Comparison of ENCODE assay signal across 20 cellular contexts in the genomic region with DNA sequence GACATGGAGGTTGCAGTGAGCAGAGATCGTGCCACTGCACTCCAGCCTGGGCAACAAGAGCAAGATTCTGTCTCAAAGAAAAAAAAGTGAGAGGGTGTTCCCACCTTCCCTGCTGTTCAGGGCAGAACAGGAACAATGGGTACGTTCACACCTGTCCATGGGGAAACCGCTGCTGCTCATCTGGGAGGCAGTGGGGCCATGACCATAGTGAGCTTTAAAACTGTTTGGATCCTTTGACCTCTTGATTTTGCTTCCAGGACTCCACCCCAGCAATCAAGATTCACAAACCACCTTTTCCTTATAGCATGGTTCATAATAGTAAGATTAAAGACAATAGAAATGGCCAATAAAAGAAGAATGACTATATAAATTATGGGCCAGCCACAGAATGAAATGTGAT.
DNase-seq lines count a peak whose midpoint lies in the region; ATAC-seq and TF ChIP-seq lines count a peak whose summit lies in the region.
"Had no signal": no experiment of that assay in that cellular context is flagged by ENCODE, and none has a peak within 500 bp of the region (broad histone marks: within the 10 kb centered on the region; RNA-seq: fewer than 3 reads in every experiment).

No MANE protein-coding gene starts in this region.

- H3K4me1 ChIP-seq in CD4-positive, CD25-positive, alpha-beta regulatory T cell (ENCODE audit: control insufficient read depth, insufficient read depth, low read length, poor library complexity, severe bottlenecking), result peaks cover 41% of the 10 kb centered on the region
- H3K4me1 ChIP-seq in CD8-positive, alpha-beta T cell (ENCODE audit: insufficient read depth, low read length), result peaks cover 42% of the 10 kb centered on the region

- H3K27me3 Mint-ChIP-seq in CD4-positive, CD25-positive, alpha-beta regulatory T cell, result no peaks in the 10 kb centered on the region
- no peaks in the 10 kb centered on the region for H3K27me3 Mint-ChIP-seq in CD8-positive, alpha-beta T cell (ENCODE audit: low read depth)
- H3K27me3 Mint-ChIP-seq in activated T-helper 1 cell treated with anti-CD3 and anti-CD28 coated beads, Interleukin-12 subunit alpha, Interleukin-12 subunit beta, Interleukin-2, Interleukin-4 antibody, amounts not matched to agents 30 ng/mL and 10 ng/mL and 1 ng/mL, durations not matched to agents 14 hours and 24 hours and 36 hours (ENCODE audit: insufficient read depth), result no peaks in the 10 kb centered on the region
- H3K27me3 Mint-ChIP-seq in naive thymus-derived CD8-positive, alpha-beta T cell, result no peaks in the 10 kb centered on the region

- peaks cover 12 to 61% (median 45%) of the 10 kb centered on the region in 4 donors for H3K4me1 Mint-ChIP-seq in CD4-positive, CD25-positive, alpha-beta regulatory T cell
- peaks cover 60% of the 10 kb centered on the region for H3K4me1 Mint-ChIP-seq in CD8-positive, alpha-beta T cell (ENCODE audit: low read depth)
- H3K4me1 Mint-ChIP-seq in activated T-helper 1 cell treated with anti-CD3 and anti-CD28 coated beads, Interleukin-12 subunit alpha, Interleukin-12 subunit beta, Interleukin-2, Interleukin-4 antibody, amounts not matched to agents 30 ng/mL and 10 ng/mL and 1 ng/mL, durations not matched to agents 14 hours and 24 hours and 36 hours (ENCODE audit: low read depth), result peaks cover 86% of the 10 kb centered on the region
- H3K4me1 Mint-ChIP-seq in naive thymus-derived CD8-positive, alpha-beta T cell, result peaks cover 29 to 62% (median 51%) of the 10 kb centered on the region in 4 donors

- TF ChIP-seq POLR2A in lower leg skin (IDR thresholded peaks at IDR 0.05), result no peak

- ATAC-seq in CD4-positive, CD25-positive, alpha-beta regulatory T cell (ENCODE audit: low read depth in 2 of 2), result no peak
- no peak for ATAC-seq in CD8-positive, alpha-beta T cell
- no peak for ATAC-seq in naive thymus-derived CD8-positive, alpha-beta T cell
- ATAC-seq: GM12878 had no signal

- intact Hi-C loops in CD8-positive, alpha-beta T cell (cut with DNase I, micrococcal nuclease), result loop anchor here in 1 of 2 experiments (5.0 kb wide), 3 partner anchors 50 to 150 kb away; no protein-coding TSS in a partner anchor
- intact Hi-C loops in activated T-helper 1 cell treated with anti-CD3 and anti-CD28 coated beads, Interleukin-12 subunit alpha, Interleukin-12 subunit beta, Interleukin-2, Interleukin-4 antibody, amounts not matched to agents 30 ng/mL and 10 ng/mL and 1 ng/mL, durations not matched to agents 14 hours and 24 hours and 36 hours (cut with micrococcal nuclease), result loop anchor here (5.0 kb wide), 1 partner anchor 310 kb away; no protein-coding TSS in a partner anchor
- intact Hi-C loops in lower leg skin (cut with DNase I; ENCODE audit: low total_unique reads), result loop anchor here (5.0 kb wide), 1 partner anchor 215 kb away; no protein-coding TSS in a partner anchor

- H3K4me3 ChIP-seq in CD4-positive, CD25-positive, alpha-beta regulatory T cell (ENCODE audit: low read depth, low read length), result no peak overlapping the region
- H3K4me3 ChIP-seq in CD8-positive, alpha-beta T cell (ENCODE audit: low read depth, low read length), result no peak overlapping the region
- no peak overlapping the region for H3K4me3 ChIP-seq in lower leg skin (ENCODE audit: low read depth, poor library complexity, severe bottlenecking)
- H3K4me3 ChIP-seq: BLaER1 treated with 17β-estradiol and CSF1 and Interleukin-3, amounts not matched to agents 10 nM and 100 nM; GM12878; GM23248; Peyer's patch; SJSA1 had no signal

- H3K27me3 ChIP-seq in CD4-positive, CD25-positive, alpha-beta regulatory T cell (ENCODE audit: control insufficient read depth, insufficient read depth, low read length), result no peaks in the 10 kb centered on the region
- H3K27me3 ChIP-seq in CD8-positive, alpha-beta T cell (ENCODE audit: insufficient read depth, low read length), result no peaks in the 10 kb centered on the region
- H3K27me3 ChIP-seq: BLaER1 treated with 17β-estradiol and CSF1 and Interleukin-3, amounts not matched to agents 10 nM and 100 nM; Peyer's patch; SJSA1 had no signal

- H3K9me3 ChIP-seq in CD4-positive, CD25-positive, alpha-beta regulatory T cell (ENCODE audit: control insufficient read depth in 2 of 2, low read length in 2 of 2), result no peaks in the 10 kb centered on the region
- H3K9me3 ChIP-seq in CD8-positive, alpha-beta T cell (ENCODE audit: low read length), result no peaks in the 10 kb centered on the region
- H3K9me3 ChIP-seq: Peyer's patch, SJSA1 had no signal

- no peak for TF ChIP-seq CTCF in CD8-positive, alpha-beta T cell (IDR thresholded peaks at IDR 0.05)
- no peak for TF ChIP-seq CTCF in lower leg skin (IDR thresholded peaks at IDR 0.05)

- H3K27ac Mint-ChIP-seq in CD4-positive, CD25-positive, alpha-beta regulatory T cell, result peak overlapping the region; percentile 88 to 100 (median 99)
- peak overlapping the region; percentile 24 for H3K27ac Mint-ChIP-seq in CD8-positive, alpha-beta T cell
- H3K27ac Mint-ChIP-seq in activated T-helper 1 cell treated with anti-CD3 and anti-CD28 coated beads, Interleukin-12 subunit alpha, Interleukin-12 subunit beta, Interleukin-2, Interleukin-4 antibody, amounts not matched to agents 30 ng/mL and 10 ng/mL and 1 ng/mL, durations not matched to agents 14 hours and 24 hours and 36 hours, result peak overlapping the region; percentile 9
- H3K27ac Mint-ChIP-seq in naive thymus-derived CD8-positive, alpha-beta T cell, result peak overlapping the region in 7 of 10 donors; percentile 56 to 99 (median 96)

- no peak for DNase-seq in CD4-positive, CD25-positive, alpha-beta regulatory T cell
- no peak for DNase-seq in CD8-positive, alpha-beta T cell
- no peak for DNase-seq in activated T-helper 1 cell treated with anti-CD3 and anti-CD28 coated beads, Interleukin-12 subunit alpha, Interleukin-12 subunit beta, Interleukin-2, Interleukin-4 antibody, amounts not matched to agents 30 ng/mL and 10 ng/mL and 1 ng/mL, durations not matched to agents 14 hours and 24 hours and 36 hours (ENCODE audit: low spot score)
- no peak for DNase-seq in naive thymus-derived CD8-positive, alpha-beta T cell
- DNase-seq in kidney glomerular epithelial cell (lab: John Stamatoyannopoulos, UW), result no peak
- DNase-seq in lower leg skin (ENCODE audit: low spot score in 2 of 2), result no peak
- no peak for DNase-seq in NCI-H446 treated with DMSO at 0.1 percent for 48 hours (lab: John Stamatoyannopoulos, UW)
- DNase-seq: COR-L47, GF-D8, GM23248, HCEC 1CT, NCI-H1417 treated with DMSO at 0.1 percent for 48 hours, NCI-H187 treated with DMSO at 0.1 percent for 48 hours, NCI-H524 treated with DMSO at 0.1 percent for 48 hours, Peyer's patch had no signal

- WGBS in lower leg skin, 2 donors, result 95 to 100% methylated on average over 3 of the region's 3 CpGs

- POLR2A ChIA-PET in CD8-positive, alpha-beta T cell (lab: Charles Lee), result interaction anchor here (0.8 to 1.1 kb wide), 2 partner anchors 38 to 139 kb away, joined by 3 to 4 read pairs; no protein-coding TSS in a partner anchor
- POLR2A ChIA-PET in naive thymus-derived CD8-positive, alpha-beta T cell (lab: Charles Lee), result interaction anchor here (0.7 to 8.6 kb wide), 3 partner anchors 86 to 209 kb away, joined by 5 to 144 read pairs (median 9); partner anchors contain the start of gene ARL4C

- no peak overlapping the region for H3K27ac ChIP-seq in CD4-positive, CD25-positive, alpha-beta regulatory T cell (ENCODE audit: insufficient read depth, low read length, poor library complexity, severe bottlenecking)
- no peak overlapping the region for H3K27ac ChIP-seq in CD8-positive, alpha-beta T cell (ENCODE audit: low read depth, low read length)
- H3K27ac ChIP-seq: BLaER1 treated with 17β-estradiol and CSF1 and Interleukin-3, amounts not matched to agents 10 nM and 100 nM; GM23248; HL-60; KMS-11; Peyer's patch had no signal

- H3K4me3 Mint-ChIP-seq in CD4-positive, CD25-positive, alpha-beta regulatory T cell, result no peak overlapping the region
- no peak overlapping the region for H3K4me3 Mint-ChIP-seq in CD8-positive, alpha-beta T cell
- no peak overlapping the region for H3K4me3 Mint-ChIP-seq in activated T-helper 1 cell treated with anti-CD3 and anti-CD28 coated beads, Interleukin-12 subunit alpha, Interleukin-12 subunit beta, Interleukin-2, Interleukin-4 antibody, amounts not matched to agents 30 ng/mL and 10 ng/mL and 1 ng/mL, durations not matched to agents 14 hours and 24 hours and 36 hours
- H3K4me3 Mint-ChIP-seq in naive thymus-derived CD8-positive, alpha-beta T cell, result no peak overlapping the region

- no peaks in the 10 kb centered on the region for H3K36me3 ChIP-seq in CD4-positive, CD25-positive, alpha-beta regulatory T cell (ENCODE audit: control insufficient read depth, insufficient read depth, low read length)
- H3K36me3 ChIP-seq in CD8-positive, alpha-beta T cell (ENCODE audit: insufficient read depth, low read length), result no peaks in the 10 kb centered on the region
- H3K36me3 ChIP-seq: Peyer's patch, SJSA1 had no signal

- CTCF ChIA-PET in CD8-positive, alpha-beta T cell (lab: Charles Lee), result interaction anchor here (0.6 to 5.0 kb wide), 6 partner anchors 14 to 213 kb away, joined by 3 to 25 read pairs (median 4); no protein-coding TSS in a partner anchor

- H3K36me3 Mint-ChIP-seq in CD4-positive, CD25-positive, alpha-beta regulatory T cell, result no peaks in the 10 kb centered on the region
- no peaks in the 10 kb centered on the region for H3K36me3 Mint-ChIP-seq in CD8-positive, alpha-beta T cell
- H3K36me3 Mint-ChIP-seq in activated T-helper 1 cell treated with anti-CD3 and anti-CD28 coated beads, Interleukin-12 subunit alpha, Interleukin-12 subunit beta, Interleukin-2, Interleukin-4 antibody, amounts not matched to agents 30 ng/mL and 10 ng/mL and 1 ng/mL, durations not matched to agents 14 hours and 24 hours and 36 hours (ENCODE audit: low read depth), result peaks cover 18% of the 10 kb centered on the region
- no peaks in the 10 kb centered on the region for H3K36me3 Mint-ChIP-seq in naive thymus-derived CD8-positive, alpha-beta T cell

- peaks cover 0 to 4% (median 0%) of the 10 kb centered on the region in 7 donors for H3K9me3 Mint-ChIP-seq in CD4-positive, CD25-positive, alpha-beta regulatory T cell
- peaks cover 2% of the 10 kb centered on the region for H3K9me3 Mint-ChIP-seq in CD8-positive, alpha-beta T cell
- peaks cover 4% of the 10 kb centered on the region for H3K9me3 Mint-ChIP-seq in activated T-helper 1 cell treated with anti-CD3 and anti-CD28 coated beads, Interleukin-12 subunit alpha, Interleukin-12 subunit beta, Interleukin-2, Interleukin-4 antibody, amounts not matched to agents 30 ng/mL and 10 ng/mL and 1 ng/mL, durations not matched to agents 14 hours and 24 hours and 36 hours
- H3K9me3 Mint-ChIP-seq in naive thymus-derived CD8-positive, alpha-beta T cell, result peaks cover 0 to 2% (median 0%) of the 10 kb centered on the region in 9 donors

Comparison
In these comparisons a context has a peak if more than half of its experiments do, and no peak if none do; other contexts are left out.
1. H3K27ac Mint-ChIP-seq: peak in every context shown above with its lines; median percentile 99 in CD4-positive, CD25-positive, alpha-beta regulatory T cell; 96 in naive thymus-derived CD8-positive, alpha-beta T cell; 24 in CD8-positive, alpha-beta T cell; 9 in activated T-helper 1 cell treated with anti-CD3 and anti-CD28 coated beads, Interleukin-12 subunit alpha, Interleukin-12 subunit beta, Interleukin-2, Interleukin-4 antibody, amounts not matched to agents 30 ng/mL and 10 ng/mL and 1 ng/mL, durations not matched to agents 14 hours and 24 hours and 36 hours.